ENCODE assay signal across 2 cellular contexts in genomic region chr7:150753239-150753638, GRCh38.
TF ChIP-seq lines count a peak whose summit lies in the region.

No MANE protein-coding gene starts in this region.

TF ChIP-seq in liver, 16 proteins besides CTCF, POLR2A, EP300 and RAD21:
- TF ChIP-seq MAX (IDR thresholded peaks at IDR 0.05), result peak; percentile 27
- no peak for TF ChIP-seq RXRA (IDR thresholded peaks at IDR 0.05)
TF ChIP-seq in liver: peak in this region for 1.

TF ChIP-seq in HepG2, 621 proteins besides CTCF, POLR2A, EP300 and RAD21:
- TF ChIP-seq ZBTB10 (CRISPR knock-in tag; IDR thresholded peaks at IDR 0.05; ENCODE audit: borderline replicate concordance) (no peak), ARNT2 (CRISPR knock-in tag; IDR thresholded peaks at IDR 0.05; ENCODE audit: low read depth) (no peak), REST (IDR thresholded peaks at IDR 0.05; ENCODE audit: borderline replicate concordance in 1 of 2, low read depth in 1 of 2, low read length in 2 of 2) (no peak), LCORL (IDR thresholded peaks at IDR 0.05) (no peak), LCORL (CRISPR knock-in tag; IDR thresholded peaks at IDR 0.05) (no peak), CSRNP1 (CRISPR knock-in tag; IDR thresholded peaks at IDR 0.05) (no peak), ZNF432 (CRISPR knock-in tag; IDR thresholded peaks at IDR 0.05; ENCODE audit: borderline replicate concordance) (no peak), ZNF382 (CRISPR knock-in tag; IDR thresholded peaks at IDR 0.05; ENCODE audit: borderline replicate concordance) (no peak), TBX2 (CRISPR knock-in tag; IDR thresholded peaks at IDR 0.05; ENCODE audit: borderline replicate concordance) (no peak), RCOR2 (CRISPR knock-in tag; IDR thresholded peaks at IDR 0.05) (no peak), PCBP1 (IDR thresholded peaks at IDR 0.05; ENCODE audit: borderline replicate concordance, low read depth, low read length) (no peak), SALL2 (CRISPR knock-in tag; IDR thresholded peaks at IDR 0.05) (no peak), HIVEP1 (CRISPR knock-in tag; IDR thresholded peaks at IDR 0.05) (no peak), ZFYVE20 (CRISPR knock-in tag; IDR thresholded peaks at IDR 0.05; ENCODE audit: borderline replicate concordance, low read depth) (no peak), MIER3 (CRISPR knock-in tag; IDR thresholded peaks at IDR 0.05; ENCODE audit: borderline replicate concordance) (no peak), ZNF678 (CRISPR knock-in tag; IDR thresholded peaks at IDR 0.05) (no peak), ZNF609 (CRISPR knock-in tag; IDR thresholded peaks at IDR 0.05; ENCODE audit: borderline replicate concordance) (no peak), KDM5B (CRISPR knock-in tag; IDR thresholded peaks at IDR 0.05; ENCODE audit: borderline replicate concordance) (no peak), HNF1B (CRISPR knock-in tag; IDR thresholded peaks at IDR 0.05) (no peak), NFE2L2 (IDR thresholded peaks at IDR 0.05; ENCODE audit: low read length) (no peak), ZNF3 (CRISPR knock-in tag; IDR thresholded peaks at IDR 0.05) (no peak)
